In genomic region chr12:121778567-121779421, GRCh38 we compare ENCODE assay signal across 1 cellular context.
TF ChIP-seq lines count a peak whose summit lies in the region.

No MANE protein-coding gene starts in this region.

TF ChIP-seq in GM12878, 131 proteins besides CTCF, POLR2A, EP300 and RAD21:
- no peak for TF ChIP-seq CREB1 (IDR thresholded peaks at IDR 0.05; ENCODE audit: low read depth)
- TF ChIP-seq GATAD2B (conservative IDR thresholded peaks at IDR 0.05; ENCODE audit: low read depth): no peak
- TF ChIP-seq NKRF (conservative IDR thresholded peaks at IDR 0.05): no peak
- no peak for TF ChIP-seq SREBF2 (IDR thresholded peaks at IDR 0.05; ENCODE audit: low read length)
- no peak for TF ChIP-seq MXI1 (IDR thresholded peaks at IDR 0.05; ENCODE audit: low read depth, low read length)
- TF ChIP-seq ASH2L (IDR thresholded peaks at IDR 0.05; ENCODE audit: borderline replicate concordance, low read depth): no peak
- TF ChIP-seq ATF3 (IDR thresholded peaks at IDR 0.05; ENCODE audit: borderline replicate concordance, extremely low read depth, low read depth, low read length): no peak
- no peak for TF ChIP-seq MTA2 (IDR thresholded peaks at IDR 0.05; ENCODE audit: low read depth)
- no peak for TF ChIP-seq PAX5 (IDR thresholded peaks at IDR 0.05; ENCODE audit: borderline replicate concordance, low read depth, low read length)
- no peak for TF ChIP-seq BRCA1 (IDR thresholded peaks at IDR 0.05; ENCODE audit: low read depth, low read length)
- TF ChIP-seq CREM (IDR thresholded peaks at IDR 0.05; ENCODE audit: low read depth): no peak
- no peak for TF ChIP-seq CBX5 (IDR thresholded peaks at IDR 0.05; ENCODE audit: low read depth)
- TF ChIP-seq RB1 (IDR thresholded peaks at IDR 0.05; ENCODE audit: borderline replicate concordance): no peak
- TF ChIP-seq SKIL (IDR thresholded peaks at IDR 0.05; ENCODE audit: low read depth, poor library complexity, severe bottlenecking): no peak
- no peak for TF ChIP-seq E2F4 (IDR thresholded peaks at IDR 0.05; ENCODE audit: low read depth, low read length)
- no peak for TF ChIP-seq MLLT1 (IDR thresholded peaks at IDR 0.05)
- TF ChIP-seq NFXL1 (IDR thresholded peaks at IDR 0.05; ENCODE audit: borderline replicate concordance): no peak
- no peak for TF ChIP-seq NBN (IDR thresholded peaks at IDR 0.05)
- no peak for TF ChIP-seq ZBTB4 (CRISPR knock-in tag; IDR thresholded peaks at IDR 0.05)
